ENCODE assay signal across 1 cellular context in genomic region chr16:17053536-17054160, GRCh38.
TF ChIP-seq lines count a peak whose summit lies in the region.

No MANE protein-coding gene starts in this region.

TF ChIP-seq in WTC11, 78 proteins besides CTCF, POLR2A, EP300 and RAD21 (continued from another document):
- TF ChIP-seq MXD4 (CRISPR knock-in tag; IDR thresholded peaks at IDR 0.05; ENCODE audit: borderline replicate concordance), result no peak
